In the genomic region with DNA sequence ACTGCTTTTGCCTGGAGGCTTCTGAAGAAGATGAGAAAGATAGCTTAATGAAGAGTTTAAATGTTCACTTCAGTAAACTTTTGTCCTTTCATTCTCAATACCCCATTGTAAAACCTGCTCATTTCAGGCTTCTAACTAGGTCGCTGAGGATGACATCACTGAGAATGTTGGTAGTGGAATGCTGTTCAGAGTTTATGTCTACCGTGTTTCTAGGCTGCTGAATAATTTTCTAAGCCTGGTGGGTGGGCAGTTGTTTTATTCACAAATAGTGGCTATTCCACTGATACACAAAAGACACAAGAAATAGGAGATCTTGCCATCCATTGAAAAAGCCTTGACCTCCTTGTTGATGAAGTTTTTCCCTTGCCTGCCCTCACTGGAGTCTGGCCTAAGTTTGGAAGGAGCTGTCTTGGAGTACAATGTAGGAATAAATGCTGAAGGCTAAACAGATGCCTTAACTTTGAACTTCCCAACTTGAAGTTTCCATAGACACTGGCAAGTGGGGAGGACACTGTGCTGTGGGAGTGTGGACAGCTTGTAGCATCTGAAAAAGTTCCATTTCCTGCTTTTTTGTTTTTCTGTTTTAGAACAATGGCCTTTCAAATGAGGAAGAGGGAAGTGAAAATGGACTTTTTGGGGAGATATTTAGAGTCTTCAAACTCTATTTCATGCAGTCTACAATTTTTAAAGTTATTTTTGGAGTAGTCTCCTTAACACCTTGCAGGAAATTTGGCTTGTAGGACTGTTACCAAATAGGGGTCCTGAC, we compare ENCODE assay signal across 10 cellular contexts. TPM values are rescaled to one million over a fixed set of nuclear protein-coding genes. Genes with fewer than 3 reads are reported as not detected.
DNase-seq lines count a peak whose midpoint lies in the region; ATAC-seq and TF ChIP-seq lines count a peak whose summit lies in the region.
"Had no signal": no experiment of that assay in that cellular context is flagged by ENCODE, and none has a peak within 500 bp of the region (broad histone marks: within the 10 kb centered on the region; RNA-seq: fewer than 3 reads in every experiment).

No MANE protein-coding gene starts in this region.

- DNase-seq in stimulated activated naive CD8-positive, alpha-beta T cell treated with anti-CD3 and anti-CD28 coated beads, Interleukin-15, amount 100 ng/mL, for 72 hours = no peak
- DNase-seq in upper lobe of right lung (no peak), NCI-H748 (lab: John Stamatoyannopoulos, UW; ENCODE audit: unreplicated experiment) (no peak), amygdala (lab: John Stamatoyannopoulos, UW) (no peak)
- DNase-seq in NK-92 treated with Interleukin-12 subunit alpha and Interleukin-12 subunit beta, amount 100 ng/mL, for 24 hours (lab: John Stamatoyannopoulos, UW) = no peak
- DNase-seq: NCI-H2171 had no signal

- H3K9me3 ChIP-seq in upper lobe of right lung = no peaks in the 10 kb centered on the region

- peaks cover 8% of the 10 kb centered on the region for H3K36me3 ChIP-seq in upper lobe of right lung

- H3K4me1 ChIP-seq in upper lobe of right lung = no peaks in the 10 kb centered on the region

- H3K9me3 Mint-ChIP-seq in stimulated activated naive CD8-positive, alpha-beta T cell treated with anti-CD3 and anti-CD28 coated beads, Interleukin-15, Interleukin-2, amounts not matched to agents 100 ng/mL and 50 ng/mL, for 24 hours = peaks cover 3% of the 10 kb centered on the region
- H3K9me3 Mint-ChIP-seq in stimulated activated naive CD8-positive, alpha-beta T cell treated with anti-CD3 and anti-CD28 coated beads, Interleukin-15, amount 100 ng/mL, for 72 hours = peaks cover 6 to 9% of the 10 kb centered on the region in 2 donors
- H3K9me3 Mint-ChIP-seq in activated T-helper 17 cell treated with anti-CD3 and anti-CD28 coated beads, Interleukin-2, amount 50 U/mL, for 72 hours = no peaks in the 10 kb centered on the region
- H3K9me3 Mint-ChIP-seq: activated T-helper 1 cell treated with anti-CD3 and anti-CD28 coated beads, Interleukin-12 subunit alpha, Interleukin-12 subunit beta, Interleukin-2, Interleukin-4 antibody, amounts not matched to agents 30 ng/mL and 10 ng/mL and 1 ng/mL, durations not matched to agents 14 hours and 24 hours and 36 hours had no signal

- H3K27me3 ChIP-seq in upper lobe of right lung = no peaks in the 10 kb centered on the region

- peak overlapping the region; percentile 55 for H3K27ac Mint-ChIP-seq in stimulated activated naive CD8-positive, alpha-beta T cell treated with anti-CD3 and anti-CD28 coated beads, Interleukin-15, Interleukin-2, amounts not matched to agents 100 ng/mL and 50 ng/mL, for 24 hours
- H3K27ac Mint-ChIP-seq in stimulated activated naive CD8-positive, alpha-beta T cell treated with anti-CD3 and anti-CD28 coated beads, Interleukin-15, amount 100 ng/mL, for 72 hours = no peak overlapping the region
- H3K27ac Mint-ChIP-seq in activated T-helper 17 cell treated with anti-CD3 and anti-CD28 coated beads, Interleukin-2, amount 50 U/mL, for 72 hours = no peak overlapping the region
- H3K27ac Mint-ChIP-seq: activated T-helper 1 cell treated with anti-CD3 and anti-CD28 coated beads, Interleukin-12 subunit alpha, Interleukin-12 subunit beta, Interleukin-2, Interleukin-4 antibody, amounts not matched to agents 30 ng/mL and 10 ng/mL and 1 ng/mL, durations not matched to agents 14 hours and 24 hours and 36 hours had no signal

- H3K27me3 Mint-ChIP-seq in stimulated activated naive CD8-positive, alpha-beta T cell treated with anti-CD3 and anti-CD28 coated beads, Interleukin-15, Interleukin-2, amounts not matched to agents 100 ng/mL and 50 ng/mL, for 24 hours = no peaks in the 10 kb centered on the region
- H3K27me3 Mint-ChIP-seq in stimulated activated naive CD8-positive, alpha-beta T cell treated with anti-CD3 and anti-CD28 coated beads, Interleukin-15, amount 100 ng/mL, for 72 hours = no peaks in the 10 kb centered on the region
- no peaks in the 10 kb centered on the region for H3K27me3 Mint-ChIP-seq in activated T-helper 17 cell treated with anti-CD3 and anti-CD28 coated beads, Interleukin-2, amount 50 U/mL, for 72 hours

- no peak overlapping the region for H3K27ac ChIP-seq in upper lobe of right lung

- intact Hi-C loops in upper lobe of right lung (cut with DNase I) = no loop called here

- peaks cover 31% of the 10 kb centered on the region for H3K36me3 Mint-ChIP-seq in stimulated activated naive CD8-positive, alpha-beta T cell treated with anti-CD3 and anti-CD28 coated beads, Interleukin-15, Interleukin-2, amounts not matched to agents 100 ng/mL and 50 ng/mL, for 24 hours (ENCODE audit: low read depth)
- peaks cover 16% of the 10 kb centered on the region for H3K36me3 Mint-ChIP-seq in activated T-helper 17 cell treated with anti-CD3 and anti-CD28 coated beads, Interleukin-2, amount 50 U/mL, for 72 hours (ENCODE audit: low read depth)

- peaks cover 47% of the 10 kb centered on the region for H3K4me1 Mint-ChIP-seq in stimulated activated naive CD8-positive, alpha-beta T cell treated with anti-CD3 and anti-CD28 coated beads, Interleukin-15, Interleukin-2, amounts not matched to agents 100 ng/mL and 50 ng/mL, for 24 hours (ENCODE audit: low read depth)
- H3K4me1 Mint-ChIP-seq in stimulated activated naive CD8-positive, alpha-beta T cell treated with anti-CD3 and anti-CD28 coated beads, Interleukin-15, amount 100 ng/mL, for 72 hours = peaks cover 17% of the 10 kb centered on the region
- H3K4me1 Mint-ChIP-seq in activated T-helper 17 cell treated with anti-CD3 and anti-CD28 coated beads, Interleukin-2, amount 50 U/mL, for 72 hours = peaks cover 15% of the 10 kb centered on the region

- no peak for TF ChIP-seq CTCF in upper lobe of right lung (IDR thresholded peaks at IDR 0.05)

- H3K4me3 Mint-ChIP-seq in stimulated activated naive CD8-positive, alpha-beta T cell treated with anti-CD3 and anti-CD28 coated beads, Interleukin-15, Interleukin-2, amounts not matched to agents 100 ng/mL and 50 ng/mL, for 24 hours = no peak overlapping the region
- H3K4me3 Mint-ChIP-seq in stimulated activated naive CD8-positive, alpha-beta T cell treated with anti-CD3 and anti-CD28 coated beads, Interleukin-15, amount 100 ng/mL, for 72 hours = no peak overlapping the region
- no peak overlapping the region for H3K4me3 Mint-ChIP-seq in activated T-helper 17 cell treated with anti-CD3 and anti-CD28 coated beads, Interleukin-2, amount 50 U/mL, for 72 hours
- H3K4me3 Mint-ChIP-seq: activated T-helper 1 cell treated with anti-CD3 and anti-CD28 coated beads, Interleukin-12 subunit alpha, Interleukin-12 subunit beta, Interleukin-2, Interleukin-4 antibody, amounts not matched to agents 30 ng/mL and 10 ng/mL and 1 ng/mL, durations not matched to agents 14 hours and 24 hours and 36 hours had no signal

- ATAC-seq in stimulated activated naive CD8-positive, alpha-beta T cell treated with anti-CD3 and anti-CD28 coated beads, Interleukin-15, amount 100 ng/mL, for 72 hours = no peak
- ATAC-seq in HG02798 (IDR thresholded peaks at IDR 0.05; ENCODE audit: poor library complexity, unreplicated experiment) (peak; percentile 51), upper lobe of right lung (peak; percentile 33)
- peak; percentile 59 for ATAC-seq in activated T-helper 17 cell treated with anti-CD3 and anti-CD28 coated beads, Interleukin-2, amount 50 U/mL, for 72 hours (replicated peaks)

- H3K4me3 ChIP-seq in upper lobe of right lung = no peak overlapping the region

RNA-seq across cellular contexts. Expression of a gene that starts 59.2 kb away (rescaled TPM):
- total RNA-seq in activated T-helper 17 cell treated with anti-CD3 and anti-CD28 coated beads, Interleukin-2, amount 50 U/mL, for 72 hours = 10 to 100 TPM; 14.3 to 17.7 TPM
- 67.2 TPM for total RNA-seq in upper lobe of right lung
